26 cellular contexts compared by ENCODE assay signal in the genomic region with DNA sequence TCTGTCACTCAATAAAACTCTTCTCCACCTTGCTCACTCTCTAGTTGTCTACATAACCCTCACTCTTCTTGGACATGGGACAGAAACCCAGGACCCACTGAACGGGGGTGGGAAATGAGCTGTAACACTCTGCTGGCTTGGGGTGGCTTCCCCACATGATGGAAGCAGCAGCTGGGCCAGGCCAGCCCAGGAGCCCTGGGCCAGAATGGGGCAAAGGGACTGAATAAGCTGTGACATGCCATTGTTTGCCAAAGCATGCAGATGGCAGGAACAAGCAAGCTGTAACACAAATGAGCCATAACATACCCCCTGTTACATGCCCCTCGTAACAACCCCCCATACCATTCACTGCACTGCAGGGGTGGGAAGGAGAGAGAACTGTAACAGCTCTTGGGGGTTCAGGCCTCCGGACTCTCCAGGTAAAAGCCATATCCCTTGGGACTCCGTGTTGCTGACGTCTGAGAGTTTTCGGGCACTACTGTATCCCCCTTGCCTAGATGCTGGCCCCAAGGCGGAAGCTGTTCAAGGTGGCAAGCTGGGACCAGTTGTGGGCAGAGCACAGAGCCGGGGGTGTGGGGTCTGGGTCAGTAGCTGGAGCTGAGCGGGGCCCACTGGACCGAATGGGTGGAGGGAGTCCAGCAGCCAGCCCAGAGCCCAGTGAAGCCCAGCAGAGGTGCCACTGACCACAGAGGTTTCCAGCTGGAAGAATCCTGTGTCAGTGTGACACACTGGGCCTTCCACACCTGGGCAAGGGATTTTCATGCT. TPM values are rescaled to one million over a fixed set of nuclear protein-coding genes. Genes with fewer than 3 reads are reported as not detected.
"Had no signal": no experiment of that assay in that cellular context is flagged by ENCODE, and none has a peak within 500 bp of the region (broad histone marks: within the 10 kb centered on the region; RNA-seq: fewer than 3 reads in every experiment).

No MANE protein-coding gene starts in this region.

- H3K4me1 Mint-ChIP-seq: activated naive CD4-positive, alpha-beta T cell treated with anti-CD3 and anti-CD28 coated beads, Interleukin-2, amount 50 U/mL, for 24 hours; nephron had no signal

- H3K36me3 Mint-ChIP-seq: activated naive CD4-positive, alpha-beta T cell treated with anti-CD3 and anti-CD28 coated beads, Interleukin-2, amount 50 U/mL, for 24 hours had no signal

- H3K27ac ChIP-seq: esophagus squamous epithelium, heart right ventricle, left lung, pancreas, prostate gland, thyroid gland, upper lobe of left lung had no signal

- H3K4me1 ChIP-seq: esophagus squamous epithelium, heart right ventricle, left lung, pancreas, prostate gland, upper lobe of left lung had no signal

- H3K36me3 ChIP-seq: esophagus squamous epithelium, heart right ventricle, left lung, pancreas, prostate gland, thyroid gland, upper lobe of left lung had no signal

- H3K4me3 Mint-ChIP-seq: activated naive CD4-positive, alpha-beta T cell treated with anti-CD3 and anti-CD28 coated beads, Interleukin-2, amount 50 U/mL, for 24 hours; activated naive CD8-positive, alpha-beta T cell treated with anti-CD3 and anti-CD28 coated beads, Interleukin-2, amount 50 U/mL, for 24 hours; nephron had no signal

- H3K27ac Mint-ChIP-seq: activated naive CD4-positive, alpha-beta T cell treated with anti-CD3 and anti-CD28 coated beads, Interleukin-2, amount 50 U/mL, for 24 hours; activated naive CD8-positive, alpha-beta T cell treated with anti-CD3 and anti-CD28 coated beads, Interleukin-2, amount 50 U/mL, for 24 hours; activated T-helper 2 cell treated with anti-CD3 and anti-CD28 coated beads, Interferon-gamma antibody, Interleukin-2, Interleukin-4, amounts not matched to agents 10 μg/mL and 5 μg/mL and 100 μg/mL, durations not matched to agents 14 hours and 24 hours and 36 hours; nephron had no signal

- DNase-seq: activated CD4-positive, alpha-beta T cell treated with anti-CD3 and anti-CD28 coated beads for 48 hours; activated CD4-positive, alpha-beta T cell treated with anti-CD3 and anti-CD28 coated beads, Interleukin-2, amount 50 U/mL, for 48 hours; activated naive CD8-positive, alpha-beta T cell treated with anti-CD3 and anti-CD28 coated beads, Interleukin-2, amount 50 U/mL, for 24 hours; amygdala; central memory CD4-positive, alpha-beta T cell; esophagus squamous epithelium; foreskin melanocyte; heart right ventricle; kidney glomerular epithelial cell; left lung; retina; stimulated activated CD4-positive, alpha-beta T cell treated with anti-CD3 and anti-CD28 coated beads, Interleukin-2, amount 100 ng/mL, for 24 hours; stimulated activated naive CD4-positive, alpha-beta T cell; thyroid gland; upper lobe of left lung had no signal

- H3K9me3 ChIP-seq: esophagus squamous epithelium, heart right ventricle, left lung, pancreas, prostate gland, thyroid gland, upper lobe of left lung had no signal

- H3K9me3 Mint-ChIP-seq: activated naive CD4-positive, alpha-beta T cell treated with anti-CD3 and anti-CD28 coated beads, Interleukin-2, amount 50 U/mL, for 24 hours; activated naive CD8-positive, alpha-beta T cell treated with anti-CD3 and anti-CD28 coated beads, Interleukin-2, amount 50 U/mL, for 24 hours; activated T-helper 2 cell treated with anti-CD3 and anti-CD28 coated beads, Interferon-gamma antibody, Interleukin-2, Interleukin-4, amounts not matched to agents 10 μg/mL and 5 μg/mL and 100 μg/mL, durations not matched to agents 14 hours and 24 hours and 36 hours; nephron had no signal

- H3K27me3 Mint-ChIP-seq: activated naive CD4-positive, alpha-beta T cell treated with anti-CD3 and anti-CD28 coated beads, Interleukin-2, amount 50 U/mL, for 24 hours had no signal

- H3K4me3 ChIP-seq: esophagus squamous epithelium, heart right ventricle, left lung, lung, pancreas, prostate gland, smooth muscle cell, thyroid gland, upper lobe of left lung had no signal

- H3K4me2 ChIP-seq: smooth muscle cell had no signal

- H3K27me3 ChIP-seq: pancreas, thyroid gland, upper lobe of left lung had no signal

- ATAC-seq: activated naive CD8-positive, alpha-beta T cell treated with anti-CD3 and anti-CD28 coated beads, Interleukin-2, amount 50 U/mL, for 24 hours; heart right ventricle; left lung; pancreas had no signal

RNA-seq across cellular contexts. Expression of a gene that starts 56.1 kb away (rescaled TPM):
- total RNA-seq: activated CD8-positive, alpha-beta memory T cell treated with anti-CD3 and anti-CD28 coated beads for 36 hours; activated T-helper 2 cell treated with anti-CD3 and anti-CD28 coated beads, Interferon-gamma antibody, Interleukin-2, Interleukin-4, amounts not matched to agents 10 μg/mL and 5 μg/mL and 100 μg/mL, durations not matched to agents 14 hours and 24 hours and 36 hours; esophagus squamous epithelium; glomerular endothelial cell; heart right ventricle; left lung; lung; mucosa of gallbladder; pancreas; smooth muscle cell; T-helper 1 cell treated with Interleukin-12 subunit alpha and Interleukin-12 subunit beta and Interleukin-4 antibody, amounts not matched to agents 30 ng/mL and 1 ng/mL, for 36 hours; upper lobe of left lung had no signal
- polyA plus RNA-seq: heart right ventricle, lung, pancreas, smooth muscle cell had no signal
